In genomic region chr11:119101759-119102423, GRCh38 we compare ENCODE assay signal across 1 cellular context.
TF ChIP-seq lines count a peak whose summit lies in the region.

DPAGT1 (minus strand) TSS chr11:119101853; CDS start chr11:119101655, 198 bp downstream.

TF ChIP-seq in SK-N-SH, 30 proteins besides CTCF, POLR2A, EP300 and RAD21 (continued from another document):
- 0 out of 2 replicates have a peak, but pooled peaks have one; percentile 23 for TF ChIP-seq REST (IDR thresholded peaks at IDR 0.05; ENCODE audit: low read depth, low read length)
- no peak for TF ChIP-seq RXRA (IDR thresholded peaks at IDR 0.05; ENCODE audit: borderline replicate concordance, low read depth)
- no peak for TF ChIP-seq ZBTB33 (IDR thresholded peaks at IDR 0.05; ENCODE audit: borderline replicate concordance, low read depth)
- peak; percentile 11; the same call in 1 of the 2 replicates for TF ChIP-seq NFIC (IDR thresholded peaks at IDR 0.05; ENCODE audit: borderline replicate concordance)
- TF ChIP-seq ELF1 (IDR thresholded peaks at IDR 0.05) = peak; percentile 62
- no peak for TF ChIP-seq JUND (IDR thresholded peaks at IDR 0.05)
